In the genomic region with DNA sequence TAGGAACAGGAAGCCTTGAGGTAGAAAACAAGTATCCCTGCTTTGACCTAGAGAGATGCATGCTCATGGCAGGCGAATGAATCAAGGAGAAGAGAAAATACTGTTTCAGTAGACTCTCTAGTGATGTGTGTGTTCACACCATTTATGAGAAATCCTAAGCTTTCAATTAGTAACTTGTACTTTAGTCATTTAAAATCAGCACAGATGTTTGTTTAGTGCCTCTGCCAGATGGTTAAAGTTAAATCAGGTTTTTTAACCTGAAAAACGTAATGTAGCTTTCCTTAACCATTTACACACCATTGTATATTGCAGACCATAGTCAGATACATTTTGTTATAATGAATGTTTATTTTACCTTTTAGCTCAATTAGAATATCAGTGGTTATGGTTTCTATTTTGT, we compare ENCODE assay signal across 3 cellular contexts.
TF ChIP-seq lines count a peak whose summit lies in the region.

No MANE protein-coding gene starts in this region.

TF ChIP-seq in SK-N-SH, 30 proteins besides CTCF, POLR2A, EP300 and RAD21:
- no peak for TF ChIP-seq SMC3 (IDR thresholded peaks at IDR 0.05; ENCODE audit: low read depth, low read length)
- TF ChIP-seq ELF1 (IDR thresholded peaks at IDR 0.05) = no peak
- TF ChIP-seq, protein P1, sequence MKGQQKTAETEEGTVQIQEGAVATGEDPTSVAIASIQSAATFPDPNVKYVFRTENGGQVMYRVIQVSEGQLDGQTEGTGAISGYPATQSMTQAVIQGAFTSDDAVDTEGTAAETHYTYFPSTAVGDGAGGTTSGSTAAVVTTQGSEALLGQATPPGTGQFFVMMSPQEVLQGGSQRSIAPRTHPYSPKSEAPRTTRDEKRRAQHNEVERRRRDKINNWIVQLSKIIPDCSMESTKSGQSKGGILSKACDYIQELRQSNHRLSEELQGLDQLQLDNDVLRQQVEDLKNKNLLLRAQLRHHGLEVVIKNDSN (IDR thresholded peaks at IDR 0.05; ENCODE audit: borderline replicate concordance, low read depth) = no peak
- TF ChIP-seq, protein P2, sequence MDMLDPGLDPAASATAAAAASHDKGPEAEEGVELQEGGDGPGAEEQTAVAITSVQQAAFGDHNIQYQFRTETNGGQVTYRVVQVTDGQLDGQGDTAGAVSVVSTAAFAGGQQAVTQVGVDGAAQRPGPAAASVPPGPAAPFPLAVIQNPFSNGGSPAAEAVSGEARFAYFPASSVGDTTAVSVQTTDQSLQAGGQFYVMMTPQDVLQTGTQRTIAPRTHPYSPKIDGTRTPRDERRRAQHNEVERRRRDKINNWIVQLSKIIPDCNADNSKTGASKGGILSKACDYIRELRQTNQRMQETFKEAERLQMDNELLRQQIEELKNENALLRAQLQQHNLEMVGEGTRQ (IDR thresholded peaks at IDR 0.05; ENCODE audit: borderline replicate concordance, low read depth, low read length) = no peak
- TF ChIP-seq TAF1 (IDR thresholded peaks at IDR 0.05; ENCODE audit: borderline replicate concordance, low read depth, low read length) = no peak
- no peak for TF ChIP-seq MEF2A (IDR thresholded peaks at IDR 0.05; ENCODE audit: borderline replicate concordance, low read depth)
- TF ChIP-seq CHD2 (IDR thresholded peaks at IDR 0.05; ENCODE audit: low read length, partially characterized antibody) = no peak
- no peak for TF ChIP-seq RFX5 (IDR thresholded peaks at IDR 0.05; ENCODE audit: low read length)
- no peak for TF ChIP-seq FOSL2 (IDR thresholded peaks at IDR 0.05; ENCODE audit: borderline replicate concordance, low read depth)

TF ChIP-seq in SK-N-SH treated with all-trans-retinoic acid at 6 μM for 48 hours, 23 proteins besides CTCF, POLR2A, EP300 and RAD21:
- TF ChIP-seq ZNF70 (CRISPR knock-in tag; IDR thresholded peaks at IDR 0.05) (no peak), SNAI2 (CRISPR knock-in tag; IDR thresholded peaks at IDR 0.05) (no peak), TCF4 (CRISPR knock-in tag; IDR thresholded peaks at IDR 0.05; ENCODE audit: borderline replicate concordance) (no peak), ZC3H10 (CRISPR knock-in tag; IDR thresholded peaks at IDR 0.05) (no peak), CSDC2 (CRISPR knock-in tag; IDR thresholded peaks at IDR 0.05) (no peak), ZNF565 (CRISPR knock-in tag; conservative IDR thresholded peaks at IDR 0.05; ENCODE audit: low read depth) (no peak), ISL1 (CRISPR knock-in tag; IDR thresholded peaks at IDR 0.05) (no peak), PPARA (CRISPR knock-in tag; IDR thresholded peaks at IDR 0.05; ENCODE audit: borderline replicate concordance) (no peak), GLIS3 (CRISPR knock-in tag; IDR thresholded peaks at IDR 0.05) (no peak)
- TF ChIP-seq, protein P3, sequence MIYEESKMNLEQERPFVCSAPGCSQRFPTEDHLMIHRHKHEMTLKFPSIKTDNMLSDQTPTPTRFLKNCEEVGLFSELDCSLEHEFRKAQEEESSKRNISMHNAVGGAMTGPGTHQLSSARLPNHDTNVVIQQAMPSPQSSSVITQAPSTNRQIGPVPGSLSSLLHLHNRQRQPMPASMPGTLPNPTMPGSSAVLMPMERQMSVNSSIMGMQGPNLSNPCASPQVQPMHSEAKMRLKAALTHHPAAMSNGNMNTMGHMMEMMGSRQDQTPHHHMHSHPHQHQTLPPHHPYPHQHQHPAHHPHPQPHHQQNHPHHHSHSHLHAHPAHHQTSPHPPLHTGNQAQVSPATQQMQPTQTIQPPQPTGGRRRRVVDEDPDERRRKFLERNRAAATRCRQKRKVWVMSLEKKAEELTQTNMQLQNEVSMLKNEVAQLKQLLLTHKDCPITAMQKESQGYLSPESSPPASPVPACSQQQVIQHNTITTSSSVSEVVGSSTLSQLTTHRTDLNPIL (CRISPR knock-in tag; IDR thresholded peaks at IDR 0.05; ENCODE audit: low read depth) = no peak
- TF ChIP-seq, protein P4, sequence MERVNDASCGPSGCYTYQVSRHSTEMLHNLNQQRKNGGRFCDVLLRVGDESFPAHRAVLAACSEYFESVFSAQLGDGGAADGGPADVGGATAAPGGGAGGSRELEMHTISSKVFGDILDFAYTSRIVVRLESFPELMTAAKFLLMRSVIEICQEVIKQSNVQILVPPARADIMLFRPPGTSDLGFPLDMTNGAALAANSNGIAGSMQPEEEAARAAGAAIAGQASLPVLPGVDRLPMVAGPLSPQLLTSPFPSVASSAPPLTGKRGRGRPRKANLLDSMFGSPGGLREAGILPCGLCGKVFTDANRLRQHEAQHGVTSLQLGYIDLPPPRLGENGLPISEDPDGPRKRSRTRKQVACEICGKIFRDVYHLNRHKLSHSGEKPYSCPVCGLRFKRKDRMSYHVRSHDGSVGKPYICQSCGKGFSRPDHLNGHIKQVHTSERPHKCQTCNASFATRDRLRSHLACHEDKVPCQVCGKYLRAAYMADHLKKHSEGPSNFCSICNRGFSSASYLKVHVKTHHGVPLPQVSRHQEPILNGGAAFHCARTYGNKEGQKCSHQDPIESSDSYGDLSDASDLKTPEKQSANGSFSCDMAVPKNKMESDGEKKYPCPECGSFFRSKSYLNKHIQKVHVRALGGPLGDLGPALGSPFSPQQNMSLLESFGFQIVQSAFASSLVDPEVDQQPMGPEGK (CRISPR knock-in tag; IDR thresholded peaks at IDR 0.05; ENCODE audit: borderline replicate concordance) = no peak
- TF ChIP-seq, protein P5, sequence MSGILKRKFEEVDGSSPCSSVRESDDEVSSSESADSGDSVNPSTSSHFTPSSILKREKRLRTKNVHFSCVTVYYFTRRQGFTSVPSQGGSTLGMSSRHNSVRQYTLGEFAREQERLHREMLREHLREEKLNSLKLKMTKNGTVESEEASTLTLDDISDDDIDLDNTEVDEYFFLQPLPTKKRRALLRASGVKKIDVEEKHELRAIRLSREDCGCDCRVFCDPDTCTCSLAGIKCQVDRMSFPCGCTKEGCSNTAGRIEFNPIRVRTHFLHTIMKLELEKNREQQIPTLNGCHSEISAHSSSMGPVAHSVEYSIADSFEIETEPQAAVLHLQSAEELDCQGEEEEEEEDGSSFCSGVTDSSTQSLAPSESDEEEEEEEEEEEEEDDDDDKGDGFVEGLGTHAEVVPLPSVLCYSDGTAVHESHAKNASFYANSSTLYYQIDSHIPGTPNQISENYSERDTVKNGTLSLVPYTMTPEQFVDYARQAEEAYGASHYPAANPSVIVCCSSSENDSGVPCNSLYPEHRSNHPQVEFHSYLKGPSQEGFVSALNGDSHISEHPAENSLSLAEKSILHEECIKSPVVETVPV (CRISPR knock-in tag; IDR thresholded peaks at IDR 0.05) = no peak
TF ChIP-seq in SK-N-SH treated with all-trans-retinoic acid at 6 μM for 48 hours: peak in this region for 0.

TF ChIP-seq in HepG2, 621 proteins besides CTCF, POLR2A, EP300 and RAD21:
- TF ChIP-seq, protein P6, sequence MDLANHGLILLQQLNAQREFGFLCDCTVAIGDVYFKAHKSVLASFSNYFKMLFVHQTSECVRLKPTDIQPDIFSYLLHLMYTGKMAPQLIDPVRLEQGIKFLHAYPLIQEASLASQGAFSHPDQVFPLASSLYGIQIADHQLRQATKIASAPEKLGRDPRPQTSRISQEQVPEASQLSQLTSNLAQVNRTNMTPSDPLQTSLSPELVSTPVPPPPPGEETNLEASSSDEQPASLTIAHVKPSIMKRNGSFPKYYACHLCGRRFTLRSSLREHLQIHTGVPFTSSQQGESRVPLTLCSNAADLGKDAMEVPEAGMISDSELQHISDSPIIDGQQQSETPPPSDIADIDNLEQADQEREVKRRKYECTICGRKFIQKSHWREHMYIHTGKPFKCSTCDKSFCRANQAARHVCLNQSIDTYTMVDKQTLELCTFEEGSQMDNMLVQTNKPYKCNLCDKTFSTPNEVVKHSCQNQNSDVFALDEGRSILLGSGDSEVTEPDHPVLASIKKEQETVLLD (CRISPR knock-in tag; IDR thresholded peaks at IDR 0.05; ENCODE audit: low read depth) = no peak
- no peak for TF ChIP-seq ZNF34 (CRISPR knock-in tag; IDR thresholded peaks at IDR 0.05; ENCODE audit: borderline replicate concordance)
- TF ChIP-seq ZNF652 (CRISPR knock-in tag; IDR thresholded peaks at IDR 0.05; ENCODE audit: borderline replicate concordance, low read depth) = peak; percentile 88
- TF ChIP-seq ZNF337 (CRISPR knock-in tag; IDR thresholded peaks at IDR 0.05; ENCODE audit: borderline replicate concordance, low read depth) = no peak
- no peak for TF ChIP-seq MED1 (CRISPR knock-in tag; IDR thresholded peaks at IDR 0.05)
- TF ChIP-seq, protein P7, sequence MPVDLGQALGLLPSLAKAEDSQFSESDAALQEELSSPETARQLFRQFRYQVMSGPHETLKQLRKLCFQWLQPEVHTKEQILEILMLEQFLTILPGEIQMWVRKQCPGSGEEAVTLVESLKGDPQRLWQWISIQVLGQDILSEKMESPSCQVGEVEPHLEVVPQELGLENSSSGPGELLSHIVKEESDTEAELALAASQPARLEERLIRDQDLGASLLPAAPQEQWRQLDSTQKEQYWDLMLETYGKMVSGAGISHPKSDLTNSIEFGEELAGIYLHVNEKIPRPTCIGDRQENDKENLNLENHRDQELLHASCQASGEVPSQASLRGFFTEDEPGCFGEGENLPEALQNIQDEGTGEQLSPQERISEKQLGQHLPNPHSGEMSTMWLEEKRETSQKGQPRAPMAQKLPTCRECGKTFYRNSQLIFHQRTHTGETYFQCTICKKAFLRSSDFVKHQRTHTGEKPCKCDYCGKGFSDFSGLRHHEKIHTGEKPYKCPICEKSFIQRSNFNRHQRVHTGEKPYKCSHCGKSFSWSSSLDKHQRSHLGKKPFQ (CRISPR knock-in tag; IDR thresholded peaks at IDR 0.05; ENCODE audit: insufficient replicate concordance) = peak; percentile 87
- TF ChIP-seq, protein P2 (IDR thresholded peaks at IDR 0.05; ENCODE audit: low read depth, low read length) = no peak
- TF ChIP-seq, protein P2 (CRISPR knock-in tag; IDR thresholded peaks at IDR 0.05; ENCODE audit: borderline replicate concordance) = no peak
- TF ChIP-seq SP4 (CRISPR knock-in tag; IDR thresholded peaks at IDR 0.05) = no peak
- TF ChIP-seq, protein P8, sequence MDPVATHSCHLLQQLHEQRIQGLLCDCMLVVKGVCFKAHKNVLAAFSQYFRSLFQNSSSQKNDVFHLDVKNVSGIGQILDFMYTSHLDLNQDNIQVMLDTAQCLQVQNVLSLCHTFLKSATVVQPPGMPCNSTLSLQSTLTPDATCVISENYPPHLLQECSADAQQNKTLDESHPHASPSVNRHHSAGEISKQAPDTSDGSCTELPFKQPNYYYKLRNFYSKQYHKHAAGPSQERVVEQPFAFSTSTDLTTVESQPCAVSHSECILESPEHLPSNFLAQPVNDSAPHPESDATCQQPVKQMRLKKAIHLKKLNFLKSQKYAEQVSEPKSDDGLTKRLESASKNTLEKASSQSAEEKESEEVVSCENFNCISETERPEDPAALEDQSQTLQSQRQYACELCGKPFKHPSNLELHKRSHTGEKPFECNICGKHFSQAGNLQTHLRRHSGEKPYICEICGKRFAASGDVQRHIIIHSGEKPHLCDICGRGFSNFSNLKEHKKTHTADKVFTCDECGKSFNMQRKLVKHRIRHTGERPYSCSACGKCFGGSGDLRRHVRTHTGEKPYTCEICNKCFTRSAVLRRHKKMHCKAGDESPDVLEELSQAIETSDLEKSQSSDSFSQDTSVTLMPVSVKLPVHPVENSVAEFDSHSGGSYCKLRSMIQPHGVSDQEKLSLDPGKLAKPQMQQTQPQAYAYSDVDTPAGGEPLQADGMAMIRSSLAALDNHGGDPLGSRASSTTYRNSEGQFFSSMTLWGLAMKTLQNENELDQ (CRISPR knock-in tag; IDR thresholded peaks at IDR 0.05; ENCODE audit: borderline replicate concordance) = no peak
- no peak for TF ChIP-seq KLF11 (CRISPR knock-in tag; IDR thresholded peaks at IDR 0.05)
- TF ChIP-seq, protein P9, sequence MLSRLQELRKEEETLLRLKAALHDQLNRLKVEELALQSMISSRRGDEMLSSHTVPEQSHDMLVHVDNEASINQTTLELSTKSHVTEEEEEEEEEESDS (CRISPR knock-in tag; IDR thresholded peaks at IDR 0.05; ENCODE audit: borderline replicate concordance) = no peak
- no peak for TF ChIP-seq POLR2AphosphoS5 (IDR thresholded peaks at IDR 0.05; ENCODE audit: low read depth, low read length)
- TF ChIP-seq, protein P10, sequence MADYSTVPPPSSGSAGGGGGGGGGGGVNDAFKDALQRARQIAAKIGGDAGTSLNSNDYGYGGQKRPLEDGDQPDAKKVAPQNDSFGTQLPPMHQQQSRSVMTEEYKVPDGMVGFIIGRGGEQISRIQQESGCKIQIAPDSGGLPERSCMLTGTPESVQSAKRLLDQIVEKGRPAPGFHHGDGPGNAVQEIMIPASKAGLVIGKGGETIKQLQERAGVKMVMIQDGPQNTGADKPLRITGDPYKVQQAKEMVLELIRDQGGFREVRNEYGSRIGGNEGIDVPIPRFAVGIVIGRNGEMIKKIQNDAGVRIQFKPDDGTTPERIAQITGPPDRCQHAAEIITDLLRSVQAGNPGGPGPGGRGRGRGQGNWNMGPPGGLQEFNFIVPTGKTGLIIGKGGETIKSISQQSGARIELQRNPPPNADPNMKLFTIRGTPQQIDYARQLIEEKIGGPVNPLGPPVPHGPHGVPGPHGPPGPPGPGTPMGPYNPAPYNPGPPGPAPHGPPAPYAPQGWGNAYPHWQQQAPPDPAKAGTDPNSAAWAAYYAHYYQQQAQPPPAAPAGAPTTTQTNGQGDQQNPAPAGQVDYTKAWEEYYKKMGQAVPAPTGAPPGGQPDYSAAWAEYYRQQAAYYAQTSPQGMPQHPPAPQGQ (CRISPR knock-in tag; IDR thresholded peaks at IDR 0.05; ENCODE audit: borderline replicate concordance) = no peak
- TF ChIP-seq, protein P11, sequence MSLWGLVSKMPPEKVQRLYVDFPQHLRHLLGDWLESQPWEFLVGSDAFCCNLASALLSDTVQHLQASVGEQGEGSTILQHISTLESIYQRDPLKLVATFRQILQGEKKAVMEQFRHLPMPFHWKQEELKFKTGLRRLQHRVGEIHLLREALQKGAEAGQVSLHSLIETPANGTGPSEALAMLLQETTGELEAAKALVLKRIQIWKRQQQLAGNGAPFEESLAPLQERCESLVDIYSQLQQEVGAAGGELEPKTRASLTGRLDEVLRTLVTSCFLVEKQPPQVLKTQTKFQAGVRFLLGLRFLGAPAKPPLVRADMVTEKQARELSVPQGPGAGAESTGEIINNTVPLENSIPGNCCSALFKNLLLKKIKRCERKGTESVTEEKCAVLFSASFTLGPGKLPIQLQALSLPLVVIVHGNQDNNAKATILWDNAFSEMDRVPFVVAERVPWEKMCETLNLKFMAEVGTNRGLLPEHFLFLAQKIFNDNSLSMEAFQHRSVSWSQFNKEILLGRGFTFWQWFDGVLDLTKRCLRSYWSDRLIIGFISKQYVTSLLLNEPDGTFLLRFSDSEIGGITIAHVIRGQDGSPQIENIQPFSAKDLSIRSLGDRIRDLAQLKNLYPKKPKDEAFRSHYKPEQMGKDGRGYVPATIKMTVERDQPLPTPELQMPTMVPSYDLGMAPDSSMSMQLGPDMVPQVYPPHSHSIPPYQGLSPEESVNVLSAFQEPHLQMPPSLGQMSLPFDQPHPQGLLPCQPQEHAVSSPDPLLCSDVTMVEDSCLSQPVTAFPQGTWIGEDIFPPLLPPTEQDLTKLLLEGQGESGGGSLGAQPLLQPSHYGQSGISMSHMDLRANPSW (CRISPR knock-in tag; IDR thresholded peaks at IDR 0.05; ENCODE audit: borderline replicate concordance) = no peak
TF ChIP-seq in HepG2: peak in this region for 2.
